27 cellular contexts compared by ENCODE assay signal in genomic region chr17:41512789-41513547, GRCh38.
A peak's percentile ranks its signal among the peaks of the same experiment; 100 is the strongest.
DNase-seq lines count a peak whose midpoint lies in the region; ATAC-seq and TF ChIP-seq lines count a peak whose summit lies in the region.
"Had no signal": no experiment of that assay in that cellular context is flagged by ENCODE, and none has a peak within 500 bp of the region (broad histone marks: within the 10 kb centered on the region; RNA-seq: fewer than 3 reads in every experiment).

No MANE protein-coding gene starts in this region.

- H3K9me3 ChIP-seq in neutrophil, result no peaks in the 10 kb centered on the region
- H3K9me3 ChIP-seq: Peyer's patch, right atrium auricular region had no signal

- H3K36me3 ChIP-seq in neutrophil, result no peaks in the 10 kb centered on the region
- H3K36me3 ChIP-seq: neural progenitor cell, Peyer's patch, right atrium auricular region had no signal

- ATAC-seq in HG03135 (IDR thresholded peaks at IDR 0.05; ENCODE audit: unreplicated experiment), result no peak
- no peak for ATAC-seq in HG03432 (IDR thresholded peaks at IDR 0.05; ENCODE audit: unreplicated experiment)
- no peak for ATAC-seq in GM18498 (IDR thresholded peaks at IDR 0.05; ENCODE audit: unreplicated experiment)

- no peaks in the 10 kb centered on the region for H3K27me3 ChIP-seq in neutrophil
- H3K27me3 ChIP-seq: neural progenitor cell, Peyer's patch, right atrium auricular region had no signal

- no peak for TF ChIP-seq CTCF in neutrophil (IDR thresholded peaks at IDR 0.05)

- peaks cover 17 to 34% of the 10 kb centered on the region in 2 experiments for H3K4me1 ChIP-seq in neutrophil (ENCODE audit: control insufficient read depth in 1 of 2, insufficient read depth in 1 of 2, low read depth in 1 of 2, low read length in 1 of 2)
- H3K4me1 ChIP-seq: right atrium auricular region had no signal

- H3K27ac ChIP-seq in neutrophil, result peak overlapping the region; percentile 80
- H3K27ac ChIP-seq: neural progenitor cell, Peyer's patch, right atrium auricular region had no signal

- peak; percentile 29 for DNase-seq in DMS153 (lab: John Stamatoyannopoulos, UW)
- DNase-seq in LoVo (ENCODE audit: low spot score), result peak; percentile 29
- DNase-seq in NCI-H748 treated with DMSO at 0.1 percent for 48 hours (lab: John Stamatoyannopoulos, UW), result peak; percentile 86
- DNase-seq: activated CD4-positive, alpha-beta T cell treated with anti-CD3 and anti-CD28 coated beads, Interleukin-2, amount 10 ng/mL, durations not matched to agents 24 days and 14 days; activated gamma-delta T cell; activated naive CD8-positive, alpha-beta T cell treated with anti-CD3 and anti-CD28 coated beads, Interleukin-2, amount 10 ng/mL, durations not matched to agents 7 days and 5 days; activated T-cell treated with anti-CD3 and anti-CD28 coated beads, Interleukin-2, amount 50 U/mL, for 1 hour; C1 segment of cervical spinal cord; central memory CD4-positive, alpha-beta T cell; dermis blood vessel endothelial cell; EL; hippocampal formation; immature natural killer cell; Karpas-422; NCI-H510A treated with DMSO at 0.1 percent for 48 hours; Peyer's patch; stimulated activated CD4-positive, alpha-beta T cell treated with anti-CD3 and anti-CD28 coated beads, Interleukin-12 subunit alpha, Interleukin-12 subunit beta, amount 100 ng/mL, for 4 hours; stimulated activated CD4-positive, alpha-beta T cell treated with anti-CD3 and anti-CD28 coated beads, Interleukin-4, amount 100 ng/mL, for 1 hour; SW 1271; T-helper 9 cell; trophoblast cell had no signal

- H3K4me3 ChIP-seq in neutrophil (ENCODE audit: low read depth in 1 of 2, low read length in 1 of 2), result peak overlapping the region; percentile 28 to 43
- H3K4me3 ChIP-seq: neural progenitor cell, Peyer's patch, right atrium auricular region had no signal

Comparison
In these comparisons a context has a peak if more than half of its experiments do, and no peak if none do; other contexts are left out.
1. DNase-seq: peak in every context shown above with its lines; median percentile 86 in NCI-H748 treated with DMSO at 0.1 percent for 48 hours; 29 in DMS153; 29 in LoVo.